ENCODE assay signal across 1 cellular context in the genomic region with DNA sequence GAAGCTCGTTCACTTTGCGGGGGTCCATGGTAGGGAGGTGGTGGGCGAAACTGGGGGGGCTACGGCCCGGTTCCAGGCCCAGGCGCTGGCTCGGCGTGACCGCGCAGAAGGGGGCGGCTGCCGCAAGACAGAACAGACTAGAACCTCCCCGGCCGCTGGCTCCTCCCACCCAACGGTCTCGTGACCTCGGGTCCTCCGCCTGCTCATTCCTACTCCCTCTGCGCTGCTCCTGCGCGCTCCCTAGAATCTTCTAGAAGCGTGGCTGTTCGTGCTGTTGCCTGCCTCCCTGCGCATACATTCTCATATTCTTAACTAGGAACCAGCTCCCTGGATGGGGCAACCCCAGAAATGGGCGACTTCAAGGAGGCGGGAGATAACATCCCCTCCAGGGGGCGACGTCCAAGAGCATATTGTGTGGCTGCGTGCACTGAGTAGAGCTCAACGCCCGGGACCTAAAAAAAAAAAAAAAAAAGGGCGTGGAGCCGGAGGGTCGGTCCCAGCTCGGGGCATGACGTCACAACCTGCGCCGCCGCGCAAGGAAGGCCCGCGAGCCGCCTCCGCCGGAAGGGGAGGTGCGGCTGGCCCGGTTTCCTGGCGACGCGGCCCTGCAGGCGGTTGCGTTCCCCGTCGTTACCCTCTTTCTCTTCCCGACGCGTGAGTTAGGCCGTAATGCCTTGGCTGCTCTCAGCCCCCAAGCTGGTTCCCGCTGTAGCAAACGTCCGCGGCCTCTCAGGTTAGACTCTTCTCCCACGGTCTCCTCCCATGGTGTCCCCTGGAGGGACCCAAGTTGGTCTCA.
TF ChIP-seq lines count a peak whose summit lies in the region.

Gene ST13 (minus strand): TSS at position 127 of the 796 bp plus-strand sequence. CDS start 99 bp downstream, at position 28.
Gene XPNPEP3 (plus strand): TSS at position 636 of the 796 bp plus-strand sequence. CDS start 34 bp downstream, at position 670.

TF ChIP-seq in HepG2, 621 proteins besides CTCF, POLR2A, EP300 and RAD21 (continued from another document and continues in another):
- TF ChIP-seq ATF6 (CRISPR knock-in tag; conservative IDR thresholded peaks at IDR 0.05) = no peak
- TF ChIP-seq, protein P1, sequence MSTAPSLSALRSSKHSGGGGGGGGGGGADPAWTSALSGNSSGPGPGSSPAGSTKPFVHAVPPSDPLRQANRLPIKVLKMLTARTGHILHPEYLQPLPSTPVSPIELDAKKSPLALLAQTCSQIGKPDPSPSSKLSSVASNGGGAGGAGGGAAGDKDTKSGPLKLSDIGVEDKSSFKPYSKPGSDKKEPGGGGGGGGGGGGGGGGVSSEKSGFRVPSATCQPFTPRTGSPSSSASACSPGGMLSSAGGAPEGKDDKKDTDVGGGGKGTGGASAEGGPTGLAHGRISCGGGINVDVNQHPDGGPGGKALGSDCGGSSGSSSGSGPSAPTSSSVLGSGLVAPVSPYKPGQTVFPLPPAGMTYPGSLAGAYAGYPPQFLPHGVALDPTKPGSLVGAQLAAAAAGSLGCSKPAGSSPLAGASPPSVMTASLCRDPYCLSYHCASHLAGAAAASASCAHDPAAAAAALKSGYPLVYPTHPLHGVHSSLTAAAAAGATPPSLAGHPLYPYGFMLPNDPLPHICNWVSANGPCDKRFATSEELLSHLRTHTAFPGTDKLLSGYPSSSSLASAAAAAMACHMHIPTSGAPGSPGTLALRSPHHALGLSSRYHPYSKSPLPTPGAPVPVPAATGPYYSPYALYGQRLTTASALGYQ (CRISPR knock-in tag; IDR thresholded peaks at IDR 0.05) = no peak; the same call in 1 of the 2 replicates
- TF ChIP-seq NR2F2 (IDR thresholded peaks at IDR 0.05; ENCODE audit: borderline replicate concordance, low read depth) = no peak; the same call in 1 of the 2 replicates
- TF ChIP-seq IRF2 (CRISPR knock-in tag; IDR thresholded peaks at IDR 0.05) = no peak
- no peak for TF ChIP-seq NCOA1 (CRISPR knock-in tag; IDR thresholded peaks at IDR 0.05)
- peak; percentile 53; the same call in 1 of the 2 replicates for TF ChIP-seq ZNF253 (CRISPR knock-in tag; IDR thresholded peaks at IDR 0.05; ENCODE audit: borderline replicate concordance)
- TF ChIP-seq, protein P2, sequence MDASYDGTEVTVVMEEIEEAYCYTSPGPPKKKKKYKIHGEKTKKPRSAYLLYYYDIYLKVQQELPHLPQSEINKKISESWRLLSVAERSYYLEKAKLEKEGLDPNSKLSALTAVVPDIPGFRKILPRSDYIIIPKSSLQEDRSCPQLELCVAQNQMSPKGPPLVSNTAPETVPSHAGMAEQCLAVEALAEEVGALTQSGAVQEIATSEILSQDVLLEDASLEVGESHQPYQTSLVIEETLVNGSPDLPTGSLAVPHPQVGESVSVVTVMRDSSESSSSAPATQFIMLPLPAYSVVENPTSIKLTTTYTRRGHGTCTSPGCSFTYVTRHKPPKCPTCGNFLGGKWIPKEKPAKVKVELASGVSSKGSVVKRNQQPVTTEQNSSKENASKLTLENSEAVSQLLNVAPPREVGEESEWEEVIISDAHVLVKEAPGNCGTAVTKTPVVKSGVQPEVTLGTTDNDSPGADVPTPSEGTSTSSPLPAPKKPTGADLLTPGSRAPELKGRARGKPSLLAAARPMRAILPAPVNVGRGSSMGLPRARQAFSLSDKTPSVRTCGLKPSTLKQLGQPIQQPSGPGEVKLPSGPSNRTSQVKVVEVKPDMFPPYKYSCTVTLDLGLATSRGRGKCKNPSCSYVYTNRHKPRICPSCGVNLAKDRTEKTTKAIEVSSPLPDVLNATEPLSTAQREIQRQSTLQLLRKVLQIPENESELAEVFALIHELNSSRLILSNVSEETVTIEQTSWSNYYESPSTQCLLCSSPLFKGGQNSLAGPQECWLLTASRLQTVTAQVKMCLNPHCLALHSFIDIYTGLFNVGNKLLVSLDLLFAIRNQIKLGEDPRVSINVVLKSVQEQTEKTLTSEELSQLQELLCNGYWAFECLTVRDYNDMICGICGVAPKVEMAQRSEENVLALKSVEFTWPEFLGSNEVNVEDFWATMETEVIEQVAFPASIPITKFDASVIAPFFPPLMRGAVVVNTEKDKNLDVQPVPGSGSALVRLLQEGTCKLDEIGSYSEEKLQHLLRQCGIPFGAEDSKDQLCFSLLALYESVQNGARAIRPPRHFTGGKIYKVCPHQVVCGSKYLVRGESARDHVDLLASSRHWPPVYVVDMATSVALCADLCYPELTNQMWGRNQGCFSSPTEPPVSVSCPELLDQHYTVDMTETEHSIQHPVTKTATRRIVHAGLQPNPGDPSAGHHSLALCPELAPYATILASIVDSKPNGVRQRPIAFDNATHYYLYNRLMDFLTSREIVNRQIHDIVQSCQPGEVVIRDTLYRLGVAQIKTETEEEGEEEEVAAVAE (CRISPR knock-in tag; IDR thresholded peaks at IDR 0.05; ENCODE audit: borderline replicate concordance) = peak; percentile 47; the same call in 1 of the 2 replicates
- TF ChIP-seq ATAD3A (CRISPR knock-in tag; IDR thresholded peaks at IDR 0.05) = no peak
- TF ChIP-seq RELA (CRISPR knock-in tag; IDR thresholded peaks at IDR 0.05) = peak; percentile 29; the same call in 1 of the 2 replicates
- TF ChIP-seq, protein P3, sequence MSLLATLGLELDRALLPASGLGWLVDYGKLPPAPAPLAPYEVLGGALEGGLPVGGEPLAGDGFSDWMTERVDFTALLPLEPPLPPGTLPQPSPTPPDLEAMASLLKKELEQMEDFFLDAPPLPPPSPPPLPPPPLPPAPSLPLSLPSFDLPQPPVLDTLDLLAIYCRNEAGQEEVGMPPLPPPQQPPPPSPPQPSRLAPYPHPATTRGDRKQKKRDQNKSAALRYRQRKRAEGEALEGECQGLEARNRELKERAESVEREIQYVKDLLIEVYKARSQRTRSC (CRISPR knock-in tag; IDR thresholded peaks at IDR 0.05; ENCODE audit: low read depth) = no peak
- no peak for TF ChIP-seq ZNF550 (CRISPR knock-in tag; IDR thresholded peaks at IDR 0.05; ENCODE audit: borderline replicate concordance)
- TF ChIP-seq ZKSCAN8 (CRISPR knock-in tag; IDR thresholded peaks at IDR 0.05; ENCODE audit: borderline replicate concordance) = peak; percentile 58; the same call in 1 of the 2 replicates
- no peak for TF ChIP-seq THYN1 (CRISPR knock-in tag; IDR thresholded peaks at IDR 0.05; ENCODE audit: borderline replicate concordance, low read depth)
- TF ChIP-seq ZMYM2 (CRISPR knock-in tag; IDR thresholded peaks at IDR 0.05) = no peak
- peak; percentile 73; the same call in 1 of the 2 replicates for TF ChIP-seq IRF9 (CRISPR knock-in tag; IDR thresholded peaks at IDR 0.05; ENCODE audit: borderline replicate concordance)
- peak; percentile 74 for TF ChIP-seq RBM39 (IDR thresholded peaks at IDR 0.05; ENCODE audit: low read depth, low read length, poor library complexity, severe bottlenecking)
- peak; percentile 88 for TF ChIP-seq GMEB1 (CRISPR knock-in tag; IDR thresholded peaks at IDR 0.05; ENCODE audit: borderline replicate concordance)
- TF ChIP-seq, protein P4, sequence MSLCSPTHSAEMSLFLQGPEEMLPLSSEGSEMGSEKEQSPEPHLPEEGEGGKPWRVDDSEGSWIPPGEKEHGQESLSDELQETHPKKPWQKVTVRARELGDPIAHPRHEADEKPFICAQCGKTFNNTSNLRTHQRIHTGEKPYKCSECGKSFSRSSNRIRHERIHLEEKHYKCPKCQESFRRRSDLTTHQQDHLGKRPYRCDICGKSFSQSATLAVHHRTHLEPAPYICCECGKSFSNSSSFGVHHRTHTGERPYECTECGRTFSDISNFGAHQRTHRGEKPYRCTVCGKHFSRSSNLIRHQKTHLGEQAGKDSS (CRISPR knock-in tag; IDR thresholded peaks at IDR 0.05; ENCODE audit: borderline replicate concordance, low read depth) = peak; percentile 21; the same call in 1 of the 2 replicates
- TF ChIP-seq, protein P5, sequence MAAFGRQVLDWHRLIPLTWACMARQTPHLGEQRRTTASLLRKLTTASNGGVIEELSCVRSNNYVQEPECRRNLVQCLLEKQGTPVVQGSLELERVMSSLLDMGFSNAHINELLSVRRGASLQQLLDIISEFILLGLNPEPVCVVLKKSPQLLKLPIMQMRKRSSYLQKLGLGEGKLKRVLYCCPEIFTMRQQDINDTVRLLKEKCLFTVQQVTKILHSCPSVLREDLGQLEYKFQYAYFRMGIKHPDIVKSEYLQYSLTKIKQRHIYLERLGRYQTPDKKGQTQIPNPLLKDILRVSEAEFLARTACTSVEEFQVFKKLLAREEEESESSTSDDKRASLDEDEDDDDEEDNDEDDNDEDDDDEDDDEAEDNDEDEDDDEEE (CRISPR knock-in tag; IDR thresholded peaks at IDR 0.05) = no peak; the same call in none of the 2 replicates
- TF ChIP-seq PTBP1 (IDR thresholded peaks at IDR 0.05; ENCODE audit: low read depth, low read length, poor library complexity, severe bottlenecking) = peak; percentile 77
- no peak for TF ChIP-seq ZKSCAN5 (CRISPR knock-in tag; IDR thresholded peaks at IDR 0.05)
- peak; percentile 79 for TF ChIP-seq SP4 (CRISPR knock-in tag; IDR thresholded peaks at IDR 0.05)
- TF ChIP-seq ZMYM4 (CRISPR knock-in tag; IDR thresholded peaks at IDR 0.05) = peak; percentile 81
- no peak; the same call in 1 of the 2 replicates for TF ChIP-seq ZNF7 (CRISPR knock-in tag; IDR thresholded peaks at IDR 0.05)
- peak; percentile 60; the same call in 1 of the 2 replicates for TF ChIP-seq DNMT1 (CRISPR knock-in tag; IDR thresholded peaks at IDR 0.05)
- TF ChIP-seq, protein P6, sequence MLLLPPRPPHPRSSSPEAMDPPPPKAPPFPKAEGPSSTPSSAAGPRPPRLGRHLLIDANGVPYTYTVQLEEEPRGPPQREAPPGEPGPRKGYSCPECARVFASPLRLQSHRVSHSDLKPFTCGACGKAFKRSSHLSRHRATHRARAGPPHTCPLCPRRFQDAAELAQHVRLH (CRISPR knock-in tag; IDR thresholded peaks at IDR 0.05; ENCODE audit: borderline replicate concordance, low read depth) = peak; percentile 31; the same call in 1 of the 2 replicates
- TF ChIP-seq, protein P7, sequence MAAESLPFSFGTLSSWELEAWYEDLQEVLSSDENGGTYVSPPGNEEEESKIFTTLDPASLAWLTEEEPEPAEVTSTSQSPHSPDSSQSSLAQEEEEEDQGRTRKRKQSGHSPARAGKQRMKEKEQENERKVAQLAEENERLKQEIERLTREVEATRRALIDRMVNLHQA (CRISPR knock-in tag; IDR thresholded peaks at IDR 0.05) = no peak
- peak; percentile 72; the same call in 1 of the 2 replicates for TF ChIP-seq ZFP41 (CRISPR knock-in tag; IDR thresholded peaks at IDR 0.05; ENCODE audit: borderline replicate concordance)
- peak; percentile 37 for TF ChIP-seq ETV5 (CRISPR knock-in tag; IDR thresholded peaks at IDR 0.05; ENCODE audit: borderline replicate concordance)
- TF ChIP-seq ZNF761 (CRISPR knock-in tag; conservative IDR thresholded peaks at IDR 0.05) = peak; percentile 89; the same call in 1 of the 2 replicates
- no peak; the same call in 1 of the 2 replicates for TF ChIP-seq ZNF205 (CRISPR knock-in tag; IDR thresholded peaks at IDR 0.05)
- no peak; the same call in 1 of the 2 replicates for TF ChIP-seq ZNF879 (CRISPR knock-in tag; IDR thresholded peaks at IDR 0.05)
- peak; percentile 88 for TF ChIP-seq RNF2 (conservative IDR thresholded peaks at IDR 0.05; ENCODE audit: low read depth)
- peak; percentile 64; the same call in 1 of the 2 replicates for TF ChIP-seq MAZ (IDR thresholded peaks at IDR 0.05; ENCODE audit: borderline replicate concordance, low read depth, low read length)
- peak; percentile 57 for TF ChIP-seq MAZ (CRISPR knock-in tag; IDR thresholded peaks at IDR 0.05; ENCODE audit: low read depth)
- TF ChIP-seq ZFP36 (IDR thresholded peaks at IDR 0.05; ENCODE audit: borderline replicate concordance, low read depth, low read length, partially characterized antibody) = no peak
- peak; percentile 78; the same call in 1 of the 2 replicates for TF ChIP-seq EEA1 (CRISPR knock-in tag; IDR thresholded peaks at IDR 0.05; ENCODE audit: borderline replicate concordance)
- TF ChIP-seq, protein P8, sequence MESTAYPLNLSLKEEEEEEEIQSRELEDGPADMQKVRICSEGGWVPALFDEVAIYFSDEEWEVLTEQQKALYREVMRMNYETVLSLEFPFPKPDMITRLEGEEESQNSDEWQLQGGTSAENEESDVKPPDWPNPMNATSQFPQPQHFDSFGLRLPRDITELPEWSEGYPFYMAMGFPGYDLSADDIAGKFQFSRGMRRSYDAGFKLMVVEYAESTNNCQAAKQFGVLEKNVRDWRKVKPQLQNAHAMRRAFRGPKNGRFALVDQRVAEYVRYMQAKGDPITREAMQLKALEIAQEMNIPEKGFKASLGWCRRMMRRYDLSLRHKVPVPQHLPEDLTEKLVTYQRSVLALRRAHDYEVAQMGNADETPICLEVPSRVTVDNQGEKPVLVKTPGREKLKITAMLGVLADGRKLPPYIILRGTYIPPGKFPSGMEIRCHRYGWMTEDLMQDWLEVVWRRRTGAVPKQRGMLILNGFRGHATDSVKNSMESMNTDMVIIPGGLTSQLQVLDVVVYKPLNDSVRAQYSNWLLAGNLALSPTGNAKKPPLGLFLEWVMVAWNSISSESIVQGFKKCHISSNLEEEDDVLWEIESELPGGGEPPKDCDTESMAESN (CRISPR knock-in tag; conservative IDR thresholded peaks at IDR 0.05) = no peak
- no peak for TF ChIP-seq PAF1 (CRISPR knock-in tag; IDR thresholded peaks at IDR 0.05)
- peak; percentile 55 for TF ChIP-seq ZNF160 (CRISPR knock-in tag; IDR thresholded peaks at IDR 0.05)
- TF ChIP-seq ZNF451 (CRISPR knock-in tag; IDR thresholded peaks at IDR 0.05) = no peak; the same call in 1 of the 2 replicates
